ENCODE assay signal across 8 cellular contexts in genomic region chr1:231338270-231339128, GRCh38. TPM values are rescaled to one million over a fixed set of nuclear protein-coding genes. Genes with fewer than 3 reads are reported as not detected.
A peak's percentile ranks its signal among the peaks of the same experiment; 100 is the strongest.
DNase-seq lines count a peak whose midpoint lies in the region; ATAC-seq and TF ChIP-seq lines count a peak whose summit lies in the region.

A gene with protein sequence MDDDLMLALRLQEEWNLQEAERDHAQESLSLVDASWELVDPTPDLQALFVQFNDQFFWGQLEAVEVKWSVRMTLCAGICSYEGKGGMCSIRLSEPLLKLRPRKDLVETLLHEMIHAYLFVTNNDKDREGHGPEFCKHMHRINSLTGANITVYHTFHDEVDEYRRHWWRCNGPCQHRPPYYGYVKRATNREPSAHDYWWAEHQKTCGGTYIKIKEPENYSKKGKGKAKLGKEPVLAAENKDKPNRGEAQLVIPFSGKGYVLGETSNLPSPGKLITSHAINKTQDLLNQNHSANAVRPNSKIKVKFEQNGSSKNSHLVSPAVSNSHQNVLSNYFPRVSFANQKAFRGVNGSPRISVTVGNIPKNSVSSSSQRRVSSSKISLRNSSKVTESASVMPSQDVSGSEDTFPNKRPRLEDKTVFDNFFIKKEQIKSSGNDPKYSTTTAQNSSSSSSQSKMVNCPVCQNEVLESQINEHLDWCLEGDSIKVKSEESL (plus strand): TSS chr1:231338293. CDS start chr1:231338384, 91 bp downstream.

- peak within 1 kb of the TSS; percentile 99 for H2AFZ ChIP-seq in fibroblast of lung (ENCODE audit: low read length)
- H2AFZ ChIP-seq in neural progenitor cell (replicated peaks) = peak within 1 kb of the TSS; percentile 95

- H3K27ac ChIP-seq in fibroblast of lung (ENCODE audit: insufficient read depth, low read length) (peak within 1 kb of the TSS; percentile 96), neural progenitor cell (peak within 1 kb of the TSS; percentile 89)

- H3K9ac ChIP-seq in fibroblast of lung (ENCODE audit: insufficient read depth, low read length) = peak within 1 kb of the TSS; percentile 98
- peak within 1 kb of the TSS; percentile 83 for H3K9ac ChIP-seq in neural progenitor cell

- H3K4me1 ChIP-seq in fibroblast of lung (ENCODE audit: control insufficient read depth, extremely low read depth, insufficient read depth, low read length) (no peaks in the 10 kb centered on the region), neural progenitor cell (peaks cover 41% of the 10 kb centered on the region)

- H3K27ac Mint-ChIP-seq in T-helper 2 cell treated with Interferon-gamma antibody and Interleukin-4, amounts not matched to agents 5 μg/mL and 100 μg/mL, for 36 hours = peak within 1 kb of the TSS; percentile 99
- peak within 1 kb of the TSS; percentile 97 for H3K27ac Mint-ChIP-seq in neural progenitor cell

- H3K4me3 Mint-ChIP-seq in T-helper 2 cell treated with Interferon-gamma antibody and Interleukin-4, amounts not matched to agents 5 μg/mL and 100 μg/mL, for 36 hours = peak within 1 kb of the TSS; percentile 100
- peak within 1 kb of the TSS; percentile 97 for H3K4me3 Mint-ChIP-seq in neural progenitor cell

- H3K4me2 ChIP-seq in fibroblast of lung (ENCODE audit: extremely low read depth, insufficient read depth, low read length) = peak within 1 kb of the TSS; percentile 89
- peak within 1 kb of the TSS; percentile 97 for H3K4me2 ChIP-seq in neural progenitor cell

- H3K4me3 ChIP-seq in AG10803 (ENCODE audit: low read length) (peak within 1 kb of the TSS; percentile 100), fibroblast of lung (replicated peaks in 1 of 4; ENCODE audit: control extremely low read depth in 1 of 4, insufficient read depth in 1 of 4, low read depth in 3 of 4, low read length in 4 of 4) (peak within 1 kb of the TSS; percentile 87 to 98 (median 96)), neural progenitor cell (peak within 1 kb of the TSS; percentile 96)

- H3K9me3 ChIP-seq in fibroblast of lung (ENCODE audit: control insufficient read depth, insufficient read depth, low read depth, low read length) (no peaks in the 10 kb centered on the region), neural progenitor cell (ENCODE audit: low read depth) (no peaks in the 10 kb centered on the region)

- H3K79me2 ChIP-seq in fibroblast of lung (ENCODE audit: control insufficient read depth, insufficient read depth, low read length) = peaks cover 63% of the 10 kb centered on the region
- H3K79me2 ChIP-seq in neural progenitor cell (ENCODE audit: low read depth) = peaks cover 62% of the 10 kb centered on the region

- H3K4me1 Mint-ChIP-seq in T-helper 2 cell treated with Interferon-gamma antibody and Interleukin-4, amounts not matched to agents 5 μg/mL and 100 μg/mL, for 36 hours (ENCODE audit: low read depth) = peaks cover 42% of the 10 kb centered on the region
- H3K4me1 Mint-ChIP-seq in neural progenitor cell = peaks cover 40% of the 10 kb centered on the region

- H3K36me3 ChIP-seq in fibroblast of lung (ENCODE audit: control insufficient read depth, insufficient read depth, low read length) (peaks cover 1% of the 10 kb centered on the region), neural progenitor cell (no peaks in the 10 kb centered on the region)

- no peaks in the 10 kb centered on the region for H3K9me3 Mint-ChIP-seq in T-helper 2 cell treated with Interferon-gamma antibody and Interleukin-4, amounts not matched to agents 5 μg/mL and 100 μg/mL, for 36 hours
- no peaks in the 10 kb centered on the region for H3K9me3 Mint-ChIP-seq in neural progenitor cell

- peaks cover 3% of the 10 kb centered on the region for H3K27me3 Mint-ChIP-seq in T-helper 2 cell treated with Interferon-gamma antibody and Interleukin-4, amounts not matched to agents 5 μg/mL and 100 μg/mL, for 36 hours (ENCODE audit: low read depth)
- peaks cover 7% of the 10 kb centered on the region for H3K27me3 Mint-ChIP-seq in neural progenitor cell (ENCODE audit: insufficient read depth, low read depth)

- H3K27me3 ChIP-seq in fibroblast of lung (ENCODE audit: control insufficient read depth, insufficient read depth, low read length) (no peaks in the 10 kb centered on the region), neural progenitor cell (no peaks in the 10 kb centered on the region)

- peaks cover 43% of the 10 kb centered on the region for H3K36me3 Mint-ChIP-seq in T-helper 2 cell treated with Interferon-gamma antibody and Interleukin-4, amounts not matched to agents 5 μg/mL and 100 μg/mL, for 36 hours (ENCODE audit: low read depth)
- peaks cover 9% of the 10 kb centered on the region for H3K36me3 Mint-ChIP-seq in neural progenitor cell

- ATAC-seq in GM18909 (IDR thresholded peaks at IDR 0.05; ENCODE audit: poor library complexity, unreplicated experiment) (peak; percentile 10), HG03280 (IDR thresholded peaks at IDR 0.05; ENCODE audit: unreplicated experiment) (peak; percentile 4)

- no peaks in the 10 kb centered on the region for H4K20me1 ChIP-seq in fibroblast of lung (ENCODE audit: control insufficient read depth, extremely low read depth, insufficient read depth, low read length)
- H4K20me1 ChIP-seq in neural progenitor cell (ENCODE audit: low read depth) = peaks cover 22% of the 10 kb centered on the region

- peaks cover 17% of the 10 kb centered on the region for H3F3A ChIP-seq in neural progenitor cell (ENCODE audit: low read depth)

- DNase-seq in AG10803 (ENCODE audit: low read depth) = no peak
- no peak for DNase-seq in T-helper 2 cell treated with Interferon-gamma antibody and Interleukin-4, amounts not matched to agents 5 μg/mL and 100 μg/mL, for 36 hours (ENCODE audit: low spot score)
- peak in 1 of 2 donors; percentile 22 for DNase-seq in fibroblast of lung (ENCODE audit: low read depth in 2 of 2)
- peak; percentile 73 for DNase-seq in neural progenitor cell (ENCODE audit: low spot score)
- no peak for DNase-seq in KG1 (lab: John Stamatoyannopoulos, UW)
- DNase-seq in GDM1 (lab: John Stamatoyannopoulos, UW) = no peak

- no peak for TF ChIP-seq CTCF in AG10803 (conservative IDR thresholded peaks at IDR 0.05; ENCODE audit: low read length)
- no peak for TF ChIP-seq CTCF in fibroblast of lung (conservative IDR thresholded peaks at IDR 0.05 in 1 of 2, IDR thresholded peaks at IDR 0.05 in 1 of 2; ENCODE audit: low read depth in 1 of 2, low read length in 2 of 2)
- peak; percentile 2 for TF ChIP-seq CTCF in neural progenitor cell (IDR thresholded peaks at IDR 0.05)

RNA-seq across cellular contexts. Expression of the gene that starts here (rescaled TPM):
- total RNA-seq in fibroblast of lung (13.1 and 16.0 TPM in 2 replicates), neural progenitor cell (ENCODE audit: low replicate concordance) (18.7 and 21.5 TPM in 2 replicates)
- 7.6 and 9.5 TPM in 2 replicates for polyA plus RNA-seq in fibroblast of lung
- polyA plus RNA-seq in fibroblast of lung (2012) = 5.4 and 6.1 TPM in 2 replicates
- 1.9 and 7.3 TPM in 2 replicates for polyA minus RNA-seq in fibroblast of lung (ENCODE audit: low replicate concordance)
